Comparison of ENCODE assay signal across 22 cellular contexts in the genomic region with DNA sequence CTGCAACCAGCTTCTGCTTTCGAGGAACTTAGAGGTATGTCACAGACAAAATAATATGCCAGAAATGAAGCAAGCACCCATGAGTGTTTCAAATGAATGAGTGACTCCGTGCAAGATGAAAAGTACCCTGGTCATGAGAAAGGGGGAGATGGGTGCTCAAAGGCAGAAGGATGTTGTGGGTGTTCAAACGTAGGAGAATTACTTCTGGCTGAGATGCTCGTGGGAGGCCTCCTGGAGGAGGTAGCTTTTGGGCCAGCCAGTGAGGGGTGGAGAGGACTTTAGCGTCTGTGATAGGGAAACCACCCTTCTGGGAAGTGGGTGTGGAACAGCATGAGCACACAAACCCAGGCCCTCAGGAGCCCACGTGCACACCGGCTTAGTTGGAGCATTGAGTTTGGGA.
DNase-seq lines count a peak whose midpoint lies in the region; ATAC-seq, FAIRE-seq and TF ChIP-seq lines count a peak whose summit lies in the region.
"Had no signal": no experiment of that assay in that cellular context is flagged by ENCODE, and none has a peak within 500 bp of the region (broad histone marks: within the 10 kb centered on the region; RNA-seq: fewer than 3 reads in every experiment).

No MANE protein-coding gene starts in this region.

- CTCF ChIA-PET in HepG2 (lab: Yijun Ruan, JAX; ENCODE audit: low intra/inter-chr PET ratio, low total read pairs), result interaction anchor here (4.1 kb wide), 1 partner anchor 87 kb away, joined by 55 read pairs; no protein-coding TSS in a partner anchor
- CTCF ChIA-PET in naive thymus-derived CD4-positive, alpha-beta T cell (lab: Charles Lee), result no interaction called here

- H3K27ac Mint-ChIP-seq in activated T-cell treated with anti-CD3 and anti-CD28 coated beads, Interleukin-2, amount 50 U/mL, for 72 hours, result no peak overlapping the region
- peak overlapping the region in 3 of 9 donors; percentile 2 to 40 (median 5) for H3K27ac Mint-ChIP-seq in naive thymus-derived CD4-positive, alpha-beta T cell
- H3K27ac Mint-ChIP-seq in stimulated activated naive CD8-positive, alpha-beta T cell treated with anti-CD3 and anti-CD28 coated beads, Interleukin-15, Interleukin-2, amounts not matched to agents 100 ng/mL and 50 ng/mL, for 24 hours, result peak overlapping the region; percentile 86

- no peak overlapping the region for H3K4me3 ChIP-seq in HepG2 (replicated peaks in 1 of 3; ENCODE audit: insufficient read depth in 1 of 3, low read depth in 2 of 3, low read length in 3 of 3)
- H3K4me3 ChIP-seq in right lobe of liver, result no peak overlapping the region
- H3K4me3 ChIP-seq in naive thymus-derived CD4-positive, alpha-beta T cell (ENCODE audit: low read length), result no peak overlapping the region
- H3K4me3 ChIP-seq: esophagus muscularis mucosa, psoas muscle, transverse colon had no signal

- FAIRE-seq in HepG2 (lab: Jason Lieb, UNC), result no peak
- FAIRE-seq: GM18507, small intestine had no signal

- H3K27ac ChIP-seq in HepG2 (ENCODE audit: extremely low read length, insufficient read depth, low read length), result no peak overlapping the region
- no peak overlapping the region for H3K27ac ChIP-seq in right lobe of liver
- H3K27ac ChIP-seq in naive thymus-derived CD4-positive, alpha-beta T cell (ENCODE audit: low read depth, low read length), result no peak overlapping the region
- H3K27ac ChIP-seq: esophagus muscularis mucosa, KMS-11, psoas muscle, RWPE1, transverse colon had no signal

- peaks cover 16% of the 10 kb centered on the region for H3K4me1 ChIP-seq in HepG2 (ENCODE audit: insufficient read depth, low read length)
- H3K4me1 ChIP-seq in right lobe of liver, result no peaks in the 10 kb centered on the region
- H3K4me1 ChIP-seq in naive thymus-derived CD4-positive, alpha-beta T cell (ENCODE audit: control insufficient read depth in 2 of 2, insufficient read depth in 2 of 2, low read length in 2 of 2), result peaks cover 8 to 14% of the 10 kb centered on the region in 2 donors
- H3K4me1 ChIP-seq: esophagus muscularis mucosa, psoas muscle, transverse colon had no signal

- POLR2A ChIA-PET in HepG2 (lab: Yijun Ruan, JAX), result interaction anchor here (1.5 kb wide), 1 partner anchor 87 kb away, joined by 3 read pairs; no protein-coding TSS in a partner anchor
- POLR2A ChIA-PET in naive thymus-derived CD4-positive, alpha-beta T cell (lab: Charles Lee), result no interaction called here

- no peaks in the 10 kb centered on the region for H3K9me3 Mint-ChIP-seq in activated T-cell treated with anti-CD3 and anti-CD28 coated beads, Interleukin-2, amount 50 U/mL, for 72 hours
- H3K9me3 Mint-ChIP-seq in naive thymus-derived CD4-positive, alpha-beta T cell, result peaks cover 0 to 1% (median 0%) of the 10 kb centered on the region in 11 donors
- no peaks in the 10 kb centered on the region for H3K9me3 Mint-ChIP-seq in stimulated activated naive CD8-positive, alpha-beta T cell treated with anti-CD3 and anti-CD28 coated beads, Interleukin-15, Interleukin-2, amounts not matched to agents 100 ng/mL and 50 ng/mL, for 24 hours

- no peak for TF ChIP-seq EP300 in HepG2 (IDR thresholded peaks at IDR 0.05; ENCODE audit: low read depth in 2 of 2, low read length in 2 of 2)
- no peak for TF ChIP-seq EP300 in HepG2 (CRISPR knock-in tag; IDR thresholded peaks at IDR 0.05; ENCODE audit: borderline replicate concordance)

- no peaks in the 10 kb centered on the region for H3K79me2 ChIP-seq in HepG2 (ENCODE audit: insufficient read depth, low read length)

- H2AFZ ChIP-seq in HepG2 (ENCODE audit: low read length), result no peak overlapping the region

- intact Hi-C loops in HepG2 (cut with micrococcal nuclease; ENCODE audit: unreplicated experiment) (no loop called here), right lobe of liver (cut with DNase I) (loop anchor here in 1 of 2 donors (10.0 kb wide), 1 partner anchor 86 kb away; no protein-coding TSS in a partner anchor)
- intact Hi-C loops in naive thymus-derived CD4-positive, alpha-beta T cell (cut with micrococcal nuclease), result no loop called here

- no peak for TF ChIP-seq RAD21 in HepG2 (CRISPR knock-in tag; IDR thresholded peaks at IDR 0.05)

- no TSS peak for BruUV-seq in HepG2 (replicated peaks; lab: Mats Ljungman, UMichigan)

- in situ Hi-C loops in HepG2 (cut with HindIII; ENCODE audit: extremely low pct_ligation_motif_present, low pct_unique_long_range_greater_than_20kb), result loop anchor here (5.0 kb wide), 1 partner anchor 89 kb away; no protein-coding TSS in a partner anchor

- no peaks in the 10 kb centered on the region for H3K27me3 Mint-ChIP-seq in activated T-cell treated with anti-CD3 and anti-CD28 coated beads, Interleukin-2, amount 50 U/mL, for 72 hours (ENCODE audit: low read depth)
- H3K27me3 Mint-ChIP-seq in naive thymus-derived CD4-positive, alpha-beta T cell, result peaks cover 0 to 18% (median 7%) of the 10 kb centered on the region in 5 donors
- peaks cover 9% of the 10 kb centered on the region for H3K27me3 Mint-ChIP-seq in stimulated activated naive CD8-positive, alpha-beta T cell treated with anti-CD3 and anti-CD28 coated beads, Interleukin-15, Interleukin-2, amounts not matched to agents 100 ng/mL and 50 ng/mL, for 24 hours

- WGBS in HepG2 (ENCODE audit: low lambda C conversion rate), result 31% methylated on average over 7 of the region's 7 CpGs
- 85% methylated on average over 7 of the region's 7 CpGs for WGBS in right lobe of liver (ENCODE audit: insufficient coverage, low coverage, low lambda C conversion rate, missing lambda C conversion rate)

- TF ChIP-seq CTCF in HepG2 (CRISPR knock-in tag; IDR thresholded peaks at IDR 0.05) (no peak), right lobe of liver (IDR thresholded peaks at IDR 0.05) (no peak)

- no peak overlapping the region for H3K9ac ChIP-seq in HepG2 (ENCODE audit: insufficient read depth, low read depth, low read length)
- H3K9ac ChIP-seq: KMS-11 had no signal

- ATAC-seq in HepG2, result no peak
- no peak for ATAC-seq in right lobe of liver
- peak; percentile 89 to 91 for ATAC-seq in activated T-cell treated with anti-CD3 and anti-CD28 coated beads, Interleukin-2, amount 50 U/mL, for 72 hours (replicated peaks in 1 of 2)
- ATAC-seq in naive thymus-derived CD4-positive, alpha-beta T cell, result peak; percentile 37
- ATAC-seq: left colon, psoas muscle had no signal

- 0 out of 2 replicates have a peak overlapping the region, but pooled peaks have one; percentile 24 for H3K4me2 ChIP-seq in HepG2 (ENCODE audit: low read depth, low read length)
- H3K4me2 ChIP-seq: KMS-11 had no signal

- H3K36me3 ChIP-seq in HepG2 (replicated peaks in 1 of 2; ENCODE audit: control insufficient read depth in 1 of 2, insufficient read depth in 2 of 2, low read length in 2 of 2), result no peaks in the 10 kb centered on the region
- H3K36me3 ChIP-seq in right lobe of liver, result no peaks in the 10 kb centered on the region
- H3K36me3 ChIP-seq in naive thymus-derived CD4-positive, alpha-beta T cell (ENCODE audit: control insufficient read depth in 2 of 3, insufficient read depth in 3 of 3, low read length in 3 of 3), result no peaks in the 10 kb centered on the region
- H3K36me3 ChIP-seq: esophagus muscularis mucosa, transverse colon had no signal

- peaks cover 47% of the 10 kb centered on the region for H3K4me1 Mint-ChIP-seq in activated T-cell treated with anti-CD3 and anti-CD28 coated beads, Interleukin-2, amount 50 U/mL, for 72 hours (ENCODE audit: low read depth)
- H3K4me1 Mint-ChIP-seq in naive thymus-derived CD4-positive, alpha-beta T cell, result peaks cover 8 to 23% (median 21%) of the 10 kb centered on the region in 7 donors
- peaks cover 42% of the 10 kb centered on the region for H3K4me1 Mint-ChIP-seq in stimulated activated naive CD8-positive, alpha-beta T cell treated with anti-CD3 and anti-CD28 coated beads, Interleukin-15, Interleukin-2, amounts not matched to agents 100 ng/mL and 50 ng/mL, for 24 hours (ENCODE audit: low read depth)

- H3K9me3 ChIP-seq in HepG2 (ENCODE audit: low read length), result no peaks in the 10 kb centered on the region
- H3K9me3 ChIP-seq in right lobe of liver, result no peaks in the 10 kb centered on the region
- H3K9me3 ChIP-seq in naive thymus-derived CD4-positive, alpha-beta T cell (ENCODE audit: control insufficient read depth in 2 of 3, low read length in 3 of 3), result no peaks in the 10 kb centered on the region
- H3K9me3 ChIP-seq: psoas muscle, transverse colon had no signal

- H4K20me1 ChIP-seq in HepG2 (ENCODE audit: insufficient read depth, low read length), result no peaks in the 10 kb centered on the region

- H3K27me3 ChIP-seq in HepG2 (ENCODE audit: control insufficient read depth in 1 of 2, insufficient read depth in 2 of 2, low read length in 2 of 2) (peaks cover 0 to 3% of the 10 kb centered on the region in 2 experiments; a peak in 1 of 5 replicates), right lobe of liver (no peaks in the 10 kb centered on the region)
- no peaks in the 10 kb centered on the region for H3K27me3 ChIP-seq in naive thymus-derived CD4-positive, alpha-beta T cell (ENCODE audit: control insufficient read depth in 2 of 2, insufficient read depth in 2 of 2, low read length in 2 of 2)
- H3K27me3 ChIP-seq: transverse colon had no signal

- DNase-seq in HepG2 (ENCODE audit: low spot score) (no peak), right lobe of liver (no peak), DMS 273 treated with DMSO at 0.1 percent for 48 hours (lab: John Stamatoyannopoulos, UW) (no peak), putamen (ENCODE audit: low spot score) (no peak), midbrain (lab: John Stamatoyannopoulos, UW) (no peak)
- peak; percentile 31 to 50 for DNase-seq in activated T-cell treated with anti-CD3 and anti-CD28 coated beads, Interleukin-2, amount 50 U/mL, for 72 hours
- DNase-seq in naive thymus-derived CD4-positive, alpha-beta T cell, result peak in 1 of 9 donors; percentile 36
- DNase-seq: activated effector memory CD4-positive, alpha-beta T cell treated with Interleukin-2 at 50 U/mL for 16 hours; effector memory CD4-positive, alpha-beta T cell; left colon; NCI-H1048; NCI-H2081; NCI-H446 treated with DMSO at 0.1 percent for 48 hours; NK-92 treated with Interleukin-12 subunit alpha and Interleukin-12 subunit beta, amount 100 ng/mL, for 24 hours; psoas muscle; small intestine; transverse colon had no signal

- TF ChIP-seq POLR2A in HepG2 (IDR thresholded peaks at IDR 0.05; ENCODE audit: insufficient read depth in 1 of 2, low read depth in 2 of 2, low read length in 2 of 2), result no peak
- no peak for TF ChIP-seq POLR2A in right lobe of liver (IDR thresholded peaks at IDR 0.05)

- peak overlapping the region; percentile 1 to 55 for H3K4me3 Mint-ChIP-seq in activated T-cell treated with anti-CD3 and anti-CD28 coated beads, Interleukin-2, amount 50 U/mL, for 72 hours
- peak overlapping the region in 1 of 10 donors; percentile 31 for H3K4me3 Mint-ChIP-seq in naive thymus-derived CD4-positive, alpha-beta T cell
- H3K4me3 Mint-ChIP-seq in stimulated activated naive CD8-positive, alpha-beta T cell treated with anti-CD3 and anti-CD28 coated beads, Interleukin-15, Interleukin-2, amounts not matched to agents 100 ng/mL and 50 ng/mL, for 24 hours, result peak overlapping the region; percentile 0

- H3K36me3 Mint-ChIP-seq in activated T-cell treated with anti-CD3 and anti-CD28 coated beads, Interleukin-2, amount 50 U/mL, for 72 hours (ENCODE audit: insufficient read depth in 2 of 2), result peaks cover 0 to 1% of the 10 kb centered on the region in 2 donors
- H3K36me3 Mint-ChIP-seq in naive thymus-derived CD4-positive, alpha-beta T cell, result no peaks in the 10 kb centered on the region
- no peaks in the 10 kb centered on the region for H3K36me3 Mint-ChIP-seq in stimulated activated naive CD8-positive, alpha-beta T cell treated with anti-CD3 and anti-CD28 coated beads, Interleukin-15, Interleukin-2, amounts not matched to agents 100 ng/mL and 50 ng/mL, for 24 hours (ENCODE audit: low read depth)

Comparison
In these comparisons a context has a peak if more than half of its experiments do, and no peak if none do; other contexts are left out.
1. ATAC-seq: peak in activated T-cell treated with anti-CD3 and anti-CD28 coated beads, Interleukin-2, amount 50 U/mL, for 72 hours (2 of 2) and naive thymus-derived CD4-positive, alpha-beta T cell (single experiment); none in HepG2 (single experiment) and right lobe of liver (0 of 4).
2. DNase-seq: peak in activated T-cell treated with anti-CD3 and anti-CD28 coated beads, Interleukin-2, amount 50 U/mL, for 72 hours (2 of 2); none in HepG2 (single experiment), right lobe of liver (0 of 3), DMS 273 treated with DMSO at 0.1 percent for 48 hours (single experiment), putamen (single experiment) and midbrain (single experiment).